8 cellular contexts compared by ENCODE assay signal in genomic region chr1:183636334-183636682, GRCh38. TPM values are rescaled to one million over a fixed set of nuclear protein-coding genes. Genes with fewer than 3 reads are reported as not detected.
DNase-seq lines count a peak whose midpoint lies in the region; ATAC-seq and TF ChIP-seq lines count a peak whose summit lies in the region.

No MANE protein-coding gene starts in this region.

- H3K27me3 Mint-ChIP-seq in stimulated activated naive CD8-positive, alpha-beta T cell treated with anti-CD3 and anti-CD28 coated beads, Interleukin-15, Interleukin-2, amounts not matched to agents 100 ng/mL and 50 ng/mL, for 24 hours = no peaks in the 10 kb centered on the region
- H3K27me3 Mint-ChIP-seq in mesothelial cell of epicardium (ENCODE audit: low read depth) = peaks cover 32% of the 10 kb centered on the region

- TF ChIP-seq POLR2A in body of pancreas (IDR thresholded peaks at IDR 0.05) = no peak

- peaks cover 34% of the 10 kb centered on the region for H3K4me1 ChIP-seq in body of pancreas

- peak overlapping the region; percentile 21 to 86 (median 63) for H3K27ac ChIP-seq in body of pancreas

- peak overlapping the region; percentile 100 for H3K4me3 Mint-ChIP-seq in stimulated activated naive CD8-positive, alpha-beta T cell treated with anti-CD3 and anti-CD28 coated beads, Interleukin-15, Interleukin-2, amounts not matched to agents 100 ng/mL and 50 ng/mL, for 24 hours
- H3K4me3 Mint-ChIP-seq in mesothelial cell of epicardium = peak overlapping the region; percentile 100

- peaks cover 34% of the 10 kb centered on the region for H3K4me1 Mint-ChIP-seq in stimulated activated naive CD8-positive, alpha-beta T cell treated with anti-CD3 and anti-CD28 coated beads, Interleukin-15, Interleukin-2, amounts not matched to agents 100 ng/mL and 50 ng/mL, for 24 hours (ENCODE audit: low read depth)
- peaks cover 39% of the 10 kb centered on the region for H3K4me1 Mint-ChIP-seq in mesothelial cell of epicardium

- DNase-seq in stimulated activated naive CD8-positive, alpha-beta T cell treated with anti-CD3 and anti-CD28 coated beads, Interleukin-15, Interleukin-2, amounts not matched to agents 100 U/mL and 50 U/mL, for 24 hours = no peak
- DNase-seq in body of pancreas (no peak), mesothelial cell of epicardium (ENCODE audit: low spot score in 2 of 2, unreplicated experiment in 2 of 2) (no peak), NCI-H146 treated with DMSO at 0.1 percent for 48 hours (lab: John Stamatoyannopoulos, UW; ENCODE audit: unreplicated experiment) (no peak), NCI-H1092 (lab: John Stamatoyannopoulos, UW) (no peak), middle frontal gyrus (ENCODE audit: extremely low spot score, low spot score) (no peak)
- DNase-seq in activated effector memory CD4-positive, alpha-beta T cell treated with Interleukin-2 at 50 U/mL for 16 hours = no peak

- H3K9me3 ChIP-seq in body of pancreas = no peaks in the 10 kb centered on the region

- H3K4me3 ChIP-seq in body of pancreas = peak overlapping the region; percentile 12 to 84

- 3% methylated on average over 13 to 15 of the region's 15 CpGs for WGBS in body of pancreas, 2 donors

- peak in 1 of 7 experiments; percentile 8 for TF ChIP-seq CTCF in body of pancreas (IDR thresholded peaks at IDR 0.05)
- no peak for TF ChIP-seq CTCF in mesothelial cell of epicardium (IDR thresholded peaks at IDR 0.05; ENCODE audit: unreplicated experiment)

- H3K27me3 ChIP-seq in body of pancreas = no peaks in the 10 kb centered on the region

- H3K36me3 ChIP-seq in body of pancreas (replicated peaks in 1 of 2; ENCODE audit: insufficient read depth in 1 of 2, low read depth in 2 of 2) = no peaks in the 10 kb centered on the region

- H3K27ac Mint-ChIP-seq in stimulated activated naive CD8-positive, alpha-beta T cell treated with anti-CD3 and anti-CD28 coated beads, Interleukin-15, Interleukin-2, amounts not matched to agents 100 ng/mL and 50 ng/mL, for 24 hours = peak overlapping the region; percentile 100
- H3K27ac Mint-ChIP-seq in mesothelial cell of epicardium = no peak overlapping the region

- H3K9me3 Mint-ChIP-seq in stimulated activated naive CD8-positive, alpha-beta T cell treated with anti-CD3 and anti-CD28 coated beads, Interleukin-15, Interleukin-2, amounts not matched to agents 100 ng/mL and 50 ng/mL, for 24 hours = no peaks in the 10 kb centered on the region
- H3K9me3 Mint-ChIP-seq in mesothelial cell of epicardium = no peaks in the 10 kb centered on the region

- no peak for ATAC-seq in stimulated activated naive CD8-positive, alpha-beta T cell treated with anti-CD3 and anti-CD28 coated beads, Interleukin-15, Interleukin-2, amounts not matched to agents 100 U/mL and 50 U/mL, for 24 hours
- ATAC-seq in body of pancreas = no peak

- peaks cover 9% of the 10 kb centered on the region for H3K36me3 Mint-ChIP-seq in stimulated activated naive CD8-positive, alpha-beta T cell treated with anti-CD3 and anti-CD28 coated beads, Interleukin-15, Interleukin-2, amounts not matched to agents 100 ng/mL and 50 ng/mL, for 24 hours (ENCODE audit: low read depth)
- H3K36me3 Mint-ChIP-seq in mesothelial cell of epicardium = peaks cover 3% of the 10 kb centered on the region

- intact Hi-C loops in body of pancreas (cut with DNase I) = no loop called here

RNA-seq across cellular contexts. Expression of gene ARPC5, which starts 0.7 kb away (rescaled TPM):
- 10 to 100 TPM; 29.3 to 52.4 TPM for total RNA-seq in body of pancreas
- 72.9 to 75.7 TPM (median 73.9 TPM) in 3 replicates for total RNA-seq in mesothelial cell of epicardium

RNA-seq across cellular contexts. Expression of gene APOBEC4, which starts 16.8 kb away (rescaled TPM):
- total RNA-seq in body of pancreas (not detected), mesothelial cell of epicardium (not detected in 3 replicates)

RNA-seq across cellular contexts. Expression of gene NCF2, which starts 46.0 kb away (rescaled TPM):
- 1 to 10 TPM; 8.3 to 9.6 TPM for total RNA-seq in body of pancreas
- total RNA-seq in mesothelial cell of epicardium = 0.16 to 0.47 TPM in 2 of 3 replicates, not detected in the other
